In the genomic region with DNA sequence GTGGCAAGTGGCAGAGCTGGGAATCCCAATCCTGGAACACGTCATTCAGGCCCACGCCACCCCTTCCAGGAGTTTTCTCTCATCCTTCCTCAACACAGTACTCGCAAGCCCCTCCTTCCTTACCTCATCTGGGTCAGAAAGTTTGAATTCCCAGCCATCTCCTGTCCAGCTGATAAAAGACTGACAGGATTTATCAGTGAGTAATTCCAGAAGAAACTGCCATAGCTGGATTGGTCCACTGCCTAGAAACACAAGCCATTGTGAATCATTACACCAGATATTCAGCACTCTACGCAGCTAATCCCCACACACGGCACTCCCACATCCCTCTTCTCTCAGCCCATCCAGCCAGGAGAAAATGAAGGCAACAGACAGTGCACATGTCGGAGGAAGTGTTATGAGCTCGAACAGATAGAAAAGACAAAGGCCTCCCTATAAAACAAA, we compare ENCODE assay signal across 10 cellular contexts.
DNase-seq lines count a peak whose midpoint lies in the region; ATAC-seq, FAIRE-seq and TF ChIP-seq lines count a peak whose summit lies in the region.
"Had no signal": no experiment of that assay in that cellular context is flagged by ENCODE, and none has a peak within 500 bp of the region (broad histone marks: within the 10 kb centered on the region; RNA-seq: fewer than 3 reads in every experiment).

No MANE protein-coding gene starts in this region.

- ATAC-seq in naive thymus-derived CD4-positive, alpha-beta T cell: no peak
- ATAC-seq in GM21576 (IDR thresholded peaks at IDR 0.05; ENCODE audit: unreplicated experiment): no peak
- ATAC-seq in GM18511 (IDR thresholded peaks at IDR 0.05; ENCODE audit: unreplicated experiment): no peak

- no peaks in the 10 kb centered on the region for H3K27me3 ChIP-seq in Loucy (ENCODE audit: insufficient read depth, low read length, poor library complexity, severe bottlenecking)
- H3K27me3 ChIP-seq in endothelial cell of umbilical vein (ENCODE audit: control insufficient read depth in 2 of 2, insufficient read depth in 2 of 2, low read length in 2 of 2): no peaks in the 10 kb centered on the region
- H3K27me3 ChIP-seq in naive thymus-derived CD4-positive, alpha-beta T cell (ENCODE audit: control insufficient read depth in 2 of 2, insufficient read depth in 2 of 2, low read length in 2 of 2): no peaks in the 10 kb centered on the region

- H3K9me2 ChIP-seq in Loucy (replicated peaks; ENCODE audit: low read depth, low read length): no peaks in the 10 kb centered on the region

- H3K9ac ChIP-seq in Loucy (ENCODE audit: low read depth, low read length, poor library complexity, severe bottlenecking) (peak overlapping the region; percentile 58), endothelial cell of umbilical vein (replicated peaks; ENCODE audit: extremely low read depth, insufficient read depth, low read length) (no peak overlapping the region)

- H3K36me3 ChIP-seq in Loucy (ENCODE audit: insufficient read depth, low read length): peaks cover 93% of the 10 kb centered on the region
- peaks cover 18 to 23% of the 10 kb centered on the region in 2 experiments for H3K36me3 ChIP-seq in endothelial cell of umbilical vein (ENCODE audit: control insufficient read depth in 2 of 2, extremely low read depth in 1 of 2, insufficient read depth in 2 of 2, low read length in 2 of 2)
- H3K36me3 ChIP-seq in naive thymus-derived CD4-positive, alpha-beta T cell (ENCODE audit: control insufficient read depth in 2 of 3, insufficient read depth in 3 of 3, low read length in 3 of 3): peaks cover 42 to 78% (median 65%) of the 10 kb centered on the region in 3 experiments

- no peak overlapping the region for H3K4me3 ChIP-seq in Loucy (ENCODE audit: low read length, poor library complexity, severe bottlenecking)
- H3K4me3 ChIP-seq in endothelial cell of umbilical vein (replicated peaks in 1 of 3; ENCODE audit: insufficient read depth in 1 of 3, low read depth in 1 of 3, low read length in 3 of 3): no peak overlapping the region
- peak overlapping the region; percentile 37 for H3K4me3 ChIP-seq in naive thymus-derived CD4-positive, alpha-beta T cell (ENCODE audit: low read length)

- H3K4me2 ChIP-seq in Loucy (ENCODE audit: low read depth, low read length, poor library complexity, severe bottlenecking) (no peak overlapping the region), endothelial cell of umbilical vein (ENCODE audit: insufficient read depth, low read length) (no peak overlapping the region)

- POLR2A ChIA-PET in endothelial cell of umbilical vein (lab: Charles Lee): no interaction called here
- POLR2A ChIA-PET in naive thymus-derived CD4-positive, alpha-beta T cell (lab: Charles Lee): interaction anchor here (0.6 to 23.5 kb wide), 22 partner anchors 11 to 179 kb away, joined by 3 to 560 read pairs (median 6); no protein-coding TSS in a partner anchor

- H3K4me3 Mint-ChIP-seq in naive thymus-derived CD4-positive, alpha-beta T cell: peak overlapping the region; percentile 73 to 99 (median 80)

- DNase-seq in A172 (ENCODE audit: low spot score) (peak; percentile 92), endothelial cell of umbilical vein (ENCODE audit: low read depth, low spot score) (peak; percentile 49), posterior cingulate gyrus (no peak), NCI-H748 (lab: John Stamatoyannopoulos, UW; ENCODE audit: unreplicated experiment) (no peak)
- DNase-seq in naive thymus-derived CD4-positive, alpha-beta T cell: no peak
- DNase-seq: activated CD4-positive, CD25-positive, alpha-beta regulatory T cell; DMS53 had no signal

- peak overlapping the region; percentile 88 to 100 (median 98) for H3K27ac Mint-ChIP-seq in naive thymus-derived CD4-positive, alpha-beta T cell

- H3K4me1 Mint-ChIP-seq in naive thymus-derived CD4-positive, alpha-beta T cell: peaks cover 65 to 100% (median 93%) of the 10 kb centered on the region in 7 donors

- H2AFZ ChIP-seq in Loucy (ENCODE audit: low read length) (no peak overlapping the region), endothelial cell of umbilical vein (ENCODE audit: low read depth, low read length) (no peak overlapping the region)

- no peak for TF ChIP-seq POLR2A in endothelial cell of umbilical vein (IDR thresholded peaks at IDR 0.05; ENCODE audit: low read depth, low read length)

- H3K36me3 Mint-ChIP-seq in naive thymus-derived CD4-positive, alpha-beta T cell: peaks cover 49 to 97% (median 83%) of the 10 kb centered on the region in 5 donors

- CTCF ChIA-PET in endothelial cell of umbilical vein (lab: Charles Lee): interaction anchor here (0.8 to 1.2 kb wide), 2 partner anchors 9 to 169 kb away, joined by 4 to 6 read pairs; no protein-coding TSS in a partner anchor
- CTCF ChIA-PET in naive thymus-derived CD4-positive, alpha-beta T cell (lab: Charles Lee): interaction anchor here (0.7 to 2.9 kb wide), 10 partner anchors 11 to 368 kb away, joined by 3 to 8 read pairs (median 3); no protein-coding TSS in a partner anchor

- H3K4me1 ChIP-seq in Loucy (ENCODE audit: insufficient read depth, low read length, poor library complexity, severe bottlenecking): peaks cover 47% of the 10 kb centered on the region
- H3K4me1 ChIP-seq in endothelial cell of umbilical vein (ENCODE audit: control insufficient read depth, extremely low read depth, insufficient read depth, low read length): peaks cover 4% of the 10 kb centered on the region
- peaks cover 74 to 86% of the 10 kb centered on the region in 2 donors for H3K4me1 ChIP-seq in naive thymus-derived CD4-positive, alpha-beta T cell (ENCODE audit: control insufficient read depth in 2 of 2, insufficient read depth in 2 of 2, low read length in 2 of 2)

- intact Hi-C loops in endothelial cell of umbilical vein (cut with micrococcal nuclease) (no loop called here), posterior cingulate gyrus (cut with DNase I) (no loop called here)
- intact Hi-C loops in naive thymus-derived CD4-positive, alpha-beta T cell (cut with micrococcal nuclease): loop anchor here in 1 of 2 donors (1.0 kb wide), 1 partner anchor 8 kb away; no protein-coding TSS in a partner anchor

- H3K79me2 ChIP-seq in Loucy (ENCODE audit: insufficient read depth, low read length) (peaks cover 73% of the 10 kb centered on the region), endothelial cell of umbilical vein (ENCODE audit: control insufficient read depth, insufficient read depth, low read length) (peaks cover 22% of the 10 kb centered on the region)

- peak; percentile 21 for FAIRE-seq in endothelial cell of umbilical vein (lab: Jason Lieb, UNC)

- H3K9me3 Mint-ChIP-seq in naive thymus-derived CD4-positive, alpha-beta T cell: no peaks in the 10 kb centered on the region

- H3K27me3 Mint-ChIP-seq in naive thymus-derived CD4-positive, alpha-beta T cell: no peaks in the 10 kb centered on the region

- TF ChIP-seq CTCF in Loucy (conservative IDR thresholded peaks at IDR 0.05; ENCODE audit: low read length) (no peak), endothelial cell of umbilical vein (IDR thresholded peaks at IDR 0.05; ENCODE audit: extremely low read depth in 1 of 2, insufficient read depth in 1 of 2, low read depth in 1 of 2, low read length in 2 of 2) (no peak)

- H3F3A ChIP-seq in Loucy (ENCODE audit: low read depth): peaks cover 13% of the 10 kb centered on the region

- H3K27ac ChIP-seq in endothelial cell of umbilical vein (ENCODE audit: insufficient read depth, low read depth, low read length): no peak overlapping the region
- peak overlapping the region; percentile 97 for H3K27ac ChIP-seq in naive thymus-derived CD4-positive, alpha-beta T cell (ENCODE audit: low read depth, low read length)

- H3K9me1 ChIP-seq in endothelial cell of umbilical vein (replicated peaks; ENCODE audit: control insufficient read depth, extremely low read depth, insufficient read depth, low read length): no peaks in the 10 kb centered on the region

- H3K9me3 ChIP-seq in Loucy (ENCODE audit: insufficient read depth, low read depth, low read length) (no peaks in the 10 kb centered on the region), endothelial cell of umbilical vein (replicated peaks; ENCODE audit: control insufficient read depth, insufficient read depth, low read length) (no peaks in the 10 kb centered on the region)
- no peaks in the 10 kb centered on the region for H3K9me3 ChIP-seq in naive thymus-derived CD4-positive, alpha-beta T cell (ENCODE audit: control insufficient read depth in 2 of 3, low read length in 3 of 3)

- H4K20me1 ChIP-seq in Loucy (ENCODE audit: insufficient read depth, low read length, poor library complexity, severe bottlenecking) (peaks cover 14% of the 10 kb centered on the region), endothelial cell of umbilical vein (replicated peaks; ENCODE audit: control insufficient read depth, extremely low read depth, insufficient read depth, low read length) (no peaks in the 10 kb centered on the region)

- no TSS peak for BruUV-seq in endothelial cell of umbilical vein (replicated peaks; lab: Mats Ljungman, UMichigan)

- dilution Hi-C loops in endothelial cell of umbilical vein (cut with MboI; ENCODE audit: extremely low pct_ligation_motif_present, low sequenced_read_pairs): no loop called here

TF ChIP-seq in endothelial cell of umbilical vein, 7 proteins besides CTCF, POLR2A, EP300 and RAD21:
- TF ChIP-seq MAX (IDR thresholded peaks at IDR 0.05; ENCODE audit: insufficient read depth, insufficient read length) (no peak), JUN (IDR thresholded peaks at IDR 0.05; ENCODE audit: borderline replicate concordance, insufficient read depth, insufficient read length, low read depth) (no peak), EZH2 (IDR thresholded peaks at IDR 0.05; ENCODE audit: borderline replicate concordance, low read depth, low read length, severe bottlenecking) (no peak), GATA2 (IDR thresholded peaks at IDR 0.05; ENCODE audit: insufficient read depth, insufficient read length, low read depth, low read length) (no peak), MYC (IDR thresholded peaks at IDR 0.05; ENCODE audit: low read depth, low read length) (no peak), FOS (IDR thresholded peaks at IDR 0.05; ENCODE audit: borderline replicate concordance, insufficient read depth, low read length) (no peak), POLR2AphosphoS5 (IDR thresholded peaks at IDR 0.05; ENCODE audit: insufficient read depth, low read depth, low read length) (no peak)

Comparison
In these comparisons a context has a peak if more than half of its experiments do, and no peak if none do; other contexts are left out.
1. DNase-seq: peak in A172 (single experiment) and endothelial cell of umbilical vein (single experiment); none in naive thymus-derived CD4-positive, alpha-beta T cell (0 of 9), posterior cingulate gyrus (0 of 10) and NCI-H748 (single experiment).